ENCODE assay signal across 18 cellular contexts in genomic region chr17:21228845-21229244, GRCh38.
"Had no signal": no experiment of that assay in that cellular context is flagged by ENCODE, and none has a peak within 500 bp of the region (broad histone marks: within the 10 kb centered on the region; RNA-seq: fewer than 3 reads in every experiment).

No MANE protein-coding gene starts in this region.

- H3K27ac ChIP-seq: HL-60, RWPE1 had no signal

- DNase-seq: KBM-7, MV-4-11, NCI-H1048, NCI-H1105, NCI-H1417, NCI-H146, NCI-H1694 treated with DMSO at 0.1 percent for 48 hours, NCI-H1930, NCI-H2081, NCI-H2107, NCI-H2227 treated with DMSO at 0.1 percent for 48 hours, NCI-H524 treated with DMSO at 0.1 percent for 48 hours, NCI-H69, NCI-H774, PC-3, SHP77 had no signal

- ATAC-seq: PC-3 had no signal
